ENCODE assay signal across 10 cellular contexts in genomic region chr4:83013931-83014330, GRCh38. TPM values are rescaled to one million over a fixed set of nuclear protein-coding genes. Genes with fewer than 3 reads are reported as not detected.
DNase-seq lines count a peak whose midpoint lies in the region; ATAC-seq lines count a peak whose summit lies in the region.
"Had no signal": no experiment of that assay in that cellular context is flagged by ENCODE, and none has a peak within 500 bp of the region (broad histone marks: within the 10 kb centered on the region; RNA-seq: fewer than 3 reads in every experiment).

No MANE protein-coding gene starts in this region.

- no peaks in the 10 kb centered on the region for H3K4me1 ChIP-seq in right cardiac atrium (ENCODE audit: control insufficient read depth, insufficient read depth, low read length)

- peaks cover 2% of the 10 kb centered on the region for H3K36me3 Mint-ChIP-seq in activated CD4-positive, alpha-beta T cell treated with anti-CD3 and anti-CD28 coated beads, Interleukin-2, amount 10 ng/mL, durations not matched to agents 24 days and 14 days (ENCODE audit: low read depth)
- H3K36me3 Mint-ChIP-seq in T-cell, result no peaks in the 10 kb centered on the region

- CTCF ChIA-PET in T-cell (lab: Charles Lee), result no interaction called here

- POLR2A ChIA-PET in T-cell (lab: Charles Lee), result interaction anchor here (0.5 to 1.2 kb wide), 3 partner anchors 21 to 629 kb away, joined by 3 to 8 read pairs (median 7); partner anchors contain the start of gene COPS4 (in 1 of the 2)

- no peaks in the 10 kb centered on the region for H3K9me3 Mint-ChIP-seq in activated CD4-positive, alpha-beta T cell treated with anti-CD3 and anti-CD28 coated beads, Interleukin-2, amount 10 ng/mL, durations not matched to agents 24 days and 14 days
- no peaks in the 10 kb centered on the region for H3K9me3 Mint-ChIP-seq in T-cell
- no peaks in the 10 kb centered on the region for H3K9me3 Mint-ChIP-seq in stimulated activated naive CD8-positive, alpha-beta T cell treated with anti-CD3 and anti-CD28 coated beads, Interleukin-15, amount 100 ng/mL, for 72 hours

- no peak for DNase-seq in activated CD4-positive, alpha-beta T cell treated with anti-CD3 and anti-CD28 coated beads, Interleukin-2, amount 10 ng/mL, durations not matched to agents 24 days and 14 days
- DNase-seq in activated CD4-positive, alpha-beta T cell treated with anti-CD3 and anti-CD28 coated beads, Interleukin-2, amount 50 U/mL, for 48 hours, result no peak
- DNase-seq in T-cell, result no peak
- DNase-seq in right cardiac atrium, result no peak
- DNase-seq in stimulated activated naive CD8-positive, alpha-beta T cell treated with anti-CD3 and anti-CD28 coated beads, Interleukin-15, amount 100 ng/mL, for 72 hours, result no peak
- no peak for DNase-seq in iPS-NIHi7 (ENCODE audit: extremely low spot score)
- DNase-seq: NCI-H446 treated with DMSO at 0.1 percent for 48 hours had no signal

- no peaks in the 10 kb centered on the region for H3K27me3 ChIP-seq in right cardiac atrium (ENCODE audit: control insufficient read depth, insufficient read depth)

- intact Hi-C loops in activated CD4-positive, alpha-beta T cell treated with anti-CD3 and anti-CD28 coated beads, Interleukin-2, amount 10 ng/mL, durations not matched to agents 24 days and 14 days (cut with micrococcal nuclease), result loop anchor here (1.0 to 5.0 kb wide), 6 partner anchors 21 to 585 kb away; partner anchors contain the start of genes COPS4 and COQ2
- intact Hi-C loops in right cardiac atrium (cut with DNase I), result loop anchor here in 2 of 4 donors (2.0 to 10.0 kb wide), 3 partner anchors 21 to 119 kb away; partner anchors contain the start of genes COPS4 (in 1 of the 2) and SEC31A (in 1 of the 2)

- H3K9me3 ChIP-seq in right cardiac atrium (ENCODE audit: control insufficient read depth, low read length), result no peaks in the 10 kb centered on the region

- no peak overlapping the region for H3K27ac ChIP-seq in right cardiac atrium (ENCODE audit: low read length)

- peak overlapping the region; percentile 58 for H3K4me3 ChIP-seq in right cardiac atrium (ENCODE audit: low read length)
- H3K4me3 ChIP-seq: lung had no signal

- peak overlapping the region; percentile 61 for H3K27ac Mint-ChIP-seq in activated CD4-positive, alpha-beta T cell treated with anti-CD3 and anti-CD28 coated beads, Interleukin-2, amount 10 ng/mL, durations not matched to agents 24 days and 14 days
- peak overlapping the region in 1 of 2 donors; percentile 97 for H3K27ac Mint-ChIP-seq in T-cell
- H3K27ac Mint-ChIP-seq in stimulated activated naive CD8-positive, alpha-beta T cell treated with anti-CD3 and anti-CD28 coated beads, Interleukin-15, amount 100 ng/mL, for 72 hours, result no peak overlapping the region

- ATAC-seq in T-cell (replicated peaks in 1 of 4), result no peak
- ATAC-seq in right cardiac atrium, result no peak
- ATAC-seq in stimulated activated naive CD8-positive, alpha-beta T cell treated with anti-CD3 and anti-CD28 coated beads, Interleukin-15, amount 100 ng/mL, for 72 hours, result no peak
- no peak for ATAC-seq in HG03442 (IDR thresholded peaks at IDR 0.05; ENCODE audit: unreplicated experiment)
- no peak for ATAC-seq in HG03565 (IDR thresholded peaks at IDR 0.05; ENCODE audit: unreplicated experiment)

- H3K4me1 Mint-ChIP-seq in activated CD4-positive, alpha-beta T cell treated with anti-CD3 and anti-CD28 coated beads, Interleukin-2, amount 10 ng/mL, durations not matched to agents 24 days and 14 days, result peaks cover 35% of the 10 kb centered on the region
- H3K4me1 Mint-ChIP-seq in T-cell, result peaks cover 33 to 43% (median 40%) of the 10 kb centered on the region in 3 donors
- peaks cover 30% of the 10 kb centered on the region for H3K4me1 Mint-ChIP-seq in stimulated activated naive CD8-positive, alpha-beta T cell treated with anti-CD3 and anti-CD28 coated beads, Interleukin-15, amount 100 ng/mL, for 72 hours

- H3K4me3 Mint-ChIP-seq in activated CD4-positive, alpha-beta T cell treated with anti-CD3 and anti-CD28 coated beads, Interleukin-2, amount 10 ng/mL, durations not matched to agents 24 days and 14 days, result peak overlapping the region; percentile 92
- peak overlapping the region; percentile 60 to 99 (median 91) for H3K4me3 Mint-ChIP-seq in T-cell
- peak overlapping the region; percentile 29 to 99 for H3K4me3 Mint-ChIP-seq in stimulated activated naive CD8-positive, alpha-beta T cell treated with anti-CD3 and anti-CD28 coated beads, Interleukin-15, amount 100 ng/mL, for 72 hours

- peaks cover 1% of the 10 kb centered on the region for H3K27me3 Mint-ChIP-seq in activated CD4-positive, alpha-beta T cell treated with anti-CD3 and anti-CD28 coated beads, Interleukin-2, amount 10 ng/mL, durations not matched to agents 24 days and 14 days
- H3K27me3 Mint-ChIP-seq in T-cell, result no peaks in the 10 kb centered on the region
- no peaks in the 10 kb centered on the region for H3K27me3 Mint-ChIP-seq in stimulated activated naive CD8-positive, alpha-beta T cell treated with anti-CD3 and anti-CD28 coated beads, Interleukin-15, amount 100 ng/mL, for 72 hours

RNA-seq across cellular contexts. Expression of gene LIN54, which starts 3.3 kb away (rescaled TPM):
- 25.4 and 28.8 TPM in 2 replicates for total RNA-seq in activated CD4-positive, alpha-beta T cell treated with anti-CD3 and anti-CD28 coated beads, Interleukin-2, amount 10 ng/mL, durations not matched to agents 24 days and 14 days
- total RNA-seq in T-cell (10 to 100 TPM; 15.1 to 17.9 (median 16.8) TPM), right cardiac atrium (1 to 10 TPM; 7.2 to 7.7 (median 7.3) TPM)
- 2.2 TPM for polyA plus RNA-seq in right cardiac atrium

RNA-seq across cellular contexts. Expression of gene COPS4, which starts 21.1 kb away (rescaled TPM):
- total RNA-seq in activated CD4-positive, alpha-beta T cell treated with anti-CD3 and anti-CD28 coated beads, Interleukin-2, amount 10 ng/mL, durations not matched to agents 24 days and 14 days, result 36.5 and 37.5 TPM in 2 replicates
- 10 to 100 TPM; 19.9 to 28.3 (median 22.2) TPM for total RNA-seq in T-cell
- total RNA-seq in right cardiac atrium, result 10 to 100 TPM; 47.3 to 54.8 (median 50.7) TPM
- polyA plus RNA-seq in right cardiac atrium, result 40.3 TPM
